1 cellular context compared by ENCODE assay signal in genomic region chr17:82545071-82545462, GRCh38.
TF ChIP-seq lines count a peak whose summit lies in the region.

No MANE protein-coding gene starts in this region.

TF ChIP-seq in HEK293, 187 proteins besides CTCF, POLR2A, EP300 and RAD21 (continued from another document):
- TF ChIP-seq ZBTB11 (tag by site-specific recombination; conservative IDR thresholded peaks at IDR 0.05; ENCODE audit: low read depth) = no peak
- peak; percentile 73; the same call in 1 of the 2 replicates for TF ChIP-seq ZBTB21 (tag by site-specific recombination; IDR thresholded peaks at IDR 0.05)
- no peak for TF ChIP-seq ZNF140 (tag by site-specific recombination; IDR thresholded peaks at IDR 0.05)
- TF ChIP-seq, protein P1, sequence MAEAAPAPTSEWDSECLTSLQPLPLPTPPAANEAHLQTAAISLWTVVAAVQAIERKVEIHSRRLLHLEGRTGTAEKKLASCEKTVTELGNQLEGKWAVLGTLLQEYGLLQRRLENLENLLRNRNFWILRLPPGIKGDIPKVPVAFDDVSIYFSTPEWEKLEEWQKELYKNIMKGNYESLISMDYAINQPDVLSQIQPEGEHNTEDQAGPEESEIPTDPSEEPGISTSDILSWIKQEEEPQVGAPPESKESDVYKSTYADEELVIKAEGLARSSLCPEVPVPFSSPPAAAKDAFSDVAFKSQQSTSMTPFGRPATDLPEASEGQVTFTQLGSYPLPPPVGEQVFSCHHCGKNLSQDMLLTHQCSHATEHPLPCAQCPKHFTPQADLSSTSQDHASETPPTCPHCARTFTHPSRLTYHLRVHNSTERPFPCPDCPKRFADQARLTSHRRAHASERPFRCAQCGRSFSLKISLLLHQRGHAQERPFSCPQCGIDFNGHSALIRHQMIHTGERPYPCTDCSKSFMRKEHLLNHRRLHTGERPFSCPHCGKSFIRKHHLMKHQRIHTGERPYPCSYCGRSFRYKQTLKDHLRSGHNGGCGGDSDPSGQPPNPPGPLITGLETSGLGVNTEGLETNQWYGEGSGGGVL (tag by site-specific recombination; IDR thresholded peaks at IDR 0.05) = no peak
- no peak for TF ChIP-seq ZNF24 (tag by site-specific recombination; IDR thresholded peaks at IDR 0.05)
- peak; percentile 40 for TF ChIP-seq ZBTB17 (tag by site-specific recombination; IDR thresholded peaks at IDR 0.05)
- TF ChIP-seq, protein P2, sequence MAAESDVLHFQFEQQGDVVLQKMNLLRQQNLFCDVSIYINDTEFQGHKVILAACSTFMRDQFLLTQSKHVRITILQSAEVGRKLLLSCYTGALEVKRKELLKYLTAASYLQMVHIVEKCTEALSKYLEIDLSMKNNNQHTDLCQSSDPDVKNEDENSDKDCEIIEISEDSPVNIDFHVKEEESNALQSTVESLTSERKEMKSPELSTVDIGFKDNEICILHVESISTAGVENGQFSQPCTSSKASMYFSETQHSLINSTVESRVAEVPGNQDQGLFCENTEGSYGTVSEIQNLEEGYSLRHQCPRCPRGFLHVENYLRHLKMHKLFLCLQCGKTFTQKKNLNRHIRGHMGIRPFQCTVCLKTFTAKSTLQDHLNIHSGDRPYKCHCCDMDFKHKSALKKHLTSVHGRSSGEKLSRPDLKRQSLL (tag by site-specific recombination; IDR thresholded peaks at IDR 0.05) = no peak
- no peak for TF ChIP-seq RBAK (tag by site-specific recombination; IDR thresholded peaks at IDR 0.05)
- TF ChIP-seq ZBTB20 (tag by site-specific recombination; IDR thresholded peaks at IDR 0.05) = no peak
- TF ChIP-seq ZNF629 (tag by site-specific recombination; IDR thresholded peaks at IDR 0.05) = peak; percentile 82
- TF ChIP-seq, protein P3, sequence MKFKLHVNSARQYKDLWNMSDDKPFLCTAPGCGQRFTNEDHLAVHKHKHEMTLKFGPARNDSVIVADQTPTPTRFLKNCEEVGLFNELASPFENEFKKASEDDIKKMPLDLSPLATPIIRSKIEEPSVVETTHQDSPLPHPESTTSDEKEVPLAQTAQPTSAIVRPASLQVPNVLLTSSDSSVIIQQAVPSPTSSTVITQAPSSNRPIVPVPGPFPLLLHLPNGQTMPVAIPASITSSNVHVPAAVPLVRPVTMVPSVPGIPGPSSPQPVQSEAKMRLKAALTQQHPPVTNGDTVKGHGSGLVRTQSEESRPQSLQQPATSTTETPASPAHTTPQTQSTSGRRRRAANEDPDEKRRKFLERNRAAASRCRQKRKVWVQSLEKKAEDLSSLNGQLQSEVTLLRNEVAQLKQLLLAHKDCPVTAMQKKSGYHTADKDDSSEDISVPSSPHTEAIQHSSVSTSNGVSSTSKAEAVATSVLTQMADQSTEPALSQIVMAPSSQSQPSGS (tag by site-specific recombination; IDR thresholded peaks at IDR 0.05; ENCODE audit: low read depth) = peak; percentile 98
- TF ChIP-seq ZNF571 (tag by site-specific recombination; IDR thresholded peaks at IDR 0.05) = no peak
- TF ChIP-seq ZNF202 (tag by site-specific recombination; IDR thresholded peaks at IDR 0.05; ENCODE audit: borderline replicate concordance) = no peak
- no peak for TF ChIP-seq IKZF3 (tag by site-specific recombination; IDR thresholded peaks at IDR 0.05)
- no peak for TF ChIP-seq TSHZ1 (tag by site-specific recombination; IDR thresholded peaks at IDR 0.05; ENCODE audit: borderline replicate concordance)
- no peak for TF ChIP-seq ZNF529 (tag by site-specific recombination; IDR thresholded peaks at IDR 0.05; ENCODE audit: insufficient replicate concordance)
- TF ChIP-seq SALL2 (tag by site-specific recombination; IDR thresholded peaks at IDR 0.05; ENCODE audit: borderline replicate concordance) = no peak
- TF ChIP-seq ZNF146 (tag by site-specific recombination; IDR thresholded peaks at IDR 0.05) = no peak
- no peak for TF ChIP-seq ZNF791 (tag by site-specific recombination; IDR thresholded peaks at IDR 0.05)
- TF ChIP-seq, protein P4, sequence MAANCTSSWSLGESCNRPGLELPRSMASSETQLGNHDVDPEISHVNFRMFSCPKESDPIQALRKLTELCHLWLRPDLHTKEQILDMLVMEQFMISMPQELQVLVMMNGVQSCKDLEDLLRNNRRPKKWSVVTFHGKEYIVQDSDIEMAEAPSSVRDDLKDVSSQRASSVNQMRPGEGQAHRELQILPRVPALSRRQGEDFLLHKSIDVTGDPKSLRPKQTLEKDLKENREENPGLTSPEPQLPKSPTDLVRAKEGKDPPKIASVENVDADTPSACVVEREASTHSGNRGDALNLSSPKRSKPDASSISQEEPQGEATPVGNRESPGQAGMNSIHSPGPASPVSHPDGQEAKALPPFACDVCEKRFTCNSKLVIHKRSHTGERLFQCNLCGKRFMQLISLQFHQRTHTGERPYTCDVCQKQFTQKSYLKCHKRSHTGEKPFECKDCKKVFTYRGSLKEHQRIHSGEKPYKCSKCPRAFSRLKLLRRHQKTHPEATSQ (tag by site-specific recombination; IDR thresholded peaks at IDR 0.05) = no peak
- TF ChIP-seq SP7 (tag by site-specific recombination; IDR thresholded peaks at IDR 0.05) = peak; percentile 68
- no peak for TF ChIP-seq ZNF211 (tag by site-specific recombination; IDR thresholded peaks at IDR 0.05; ENCODE audit: low read depth)
- no peak for TF ChIP-seq KLF16 (tag by site-specific recombination; IDR thresholded peaks at IDR 0.05)
- 0 out of 2 replicates have a peak, but pooled peaks have one; percentile 0 for TF ChIP-seq ZNF324 (tag by site-specific recombination; IDR thresholded peaks at IDR 0.05)
- TF ChIP-seq, protein P5, sequence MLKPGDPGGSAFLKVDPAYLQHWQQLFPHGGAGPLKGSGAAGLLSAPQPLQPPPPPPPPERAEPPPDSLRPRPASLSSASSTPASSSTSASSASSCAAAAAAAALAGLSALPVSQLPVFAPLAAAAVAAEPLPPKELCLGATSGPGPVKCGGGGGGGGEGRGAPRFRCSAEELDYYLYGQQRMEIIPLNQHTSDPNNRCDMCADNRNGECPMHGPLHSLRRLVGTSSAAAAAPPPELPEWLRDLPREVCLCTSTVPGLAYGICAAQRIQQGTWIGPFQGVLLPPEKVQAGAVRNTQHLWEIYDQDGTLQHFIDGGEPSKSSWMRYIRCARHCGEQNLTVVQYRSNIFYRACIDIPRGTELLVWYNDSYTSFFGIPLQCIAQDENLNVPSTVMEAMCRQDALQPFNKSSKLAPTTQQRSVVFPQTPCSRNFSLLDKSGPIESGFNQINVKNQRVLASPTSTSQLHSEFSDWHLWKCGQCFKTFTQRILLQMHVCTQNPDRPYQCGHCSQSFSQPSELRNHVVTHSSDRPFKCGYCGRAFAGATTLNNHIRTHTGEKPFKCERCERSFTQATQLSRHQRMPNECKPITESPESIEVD (tag by site-specific recombination; IDR thresholded peaks at IDR 0.05) = peak; percentile 71
- TF ChIP-seq ZSCAN23 (tag by site-specific recombination; IDR thresholded peaks at IDR 0.05) = no peak
- TF ChIP-seq ZNF214 (tag by site-specific recombination; IDR thresholded peaks at IDR 0.05; ENCODE audit: borderline replicate concordance) = no peak
- TF ChIP-seq ELK4 (IDR thresholded peaks at IDR 0.05; ENCODE audit: borderline replicate concordance, low read depth, low read length) = no peak
- no peak for TF ChIP-seq INSM2 (tag by site-specific recombination; IDR thresholded peaks at IDR 0.05)
- no peak for TF ChIP-seq TRIM28 (IDR thresholded peaks at IDR 0.05; ENCODE audit: borderline replicate concordance, low read length)
- no peak for TF ChIP-seq ZNF645 (tag by site-specific recombination; IDR thresholded peaks at IDR 0.05)
